Comparison of ENCODE assay signal across 20 cellular contexts in genomic region chr2:187372213-187372612, GRCh38.
DNase-seq lines count a peak whose midpoint lies in the region; ATAC-seq, FAIRE-seq and TF ChIP-seq lines count a peak whose summit lies in the region.
"Had no signal": no experiment of that assay in that cellular context is flagged by ENCODE, and none has a peak within 500 bp of the region (broad histone marks: within the 10 kb centered on the region; RNA-seq: fewer than 3 reads in every experiment).

No MANE protein-coding gene starts in this region.

- no peaks in the 10 kb centered on the region for H3K4me1 Mint-ChIP-seq in astrocyte (ENCODE audit: low read depth, unreplicated experiment)
- H3K4me1 Mint-ChIP-seq: activated CD4-positive, alpha-beta T cell treated with anti-CD3 and anti-CD28 coated beads, Interleukin-2, amount 10 ng/mL, durations not matched to agents 7 days and 5 days; GM23338 had no signal

- FAIRE-seq in astrocyte (lab: Jason Lieb, UNC), result no peak
- FAIRE-seq: D721Med, HepG2 had no signal

- H3K9me3 Mint-ChIP-seq in astrocyte (ENCODE audit: unreplicated experiment), result no peaks in the 10 kb centered on the region
- H3K9me3 Mint-ChIP-seq: activated CD4-positive, alpha-beta T cell treated with anti-CD3 and anti-CD28 coated beads, Interleukin-2, amount 10 ng/mL, durations not matched to agents 7 days and 5 days; GM23338 had no signal

- H2AFZ ChIP-seq in astrocyte (ENCODE audit: low read depth, low read length), result no peak overlapping the region
- H2AFZ ChIP-seq: GM23338 had no signal

- H3K27me3 ChIP-seq in astrocyte (ENCODE audit: insufficient read depth, low read length), result no peaks in the 10 kb centered on the region
- H3K27me3 ChIP-seq: ascending aorta, BE2C, neutrophil, right lobe of liver had no signal

- H3K4me3 ChIP-seq in astrocyte (ENCODE audit: insufficient read depth, low read depth, low read length) (no peak overlapping the region), fibroblast of villous mesenchyme (ENCODE audit: low read depth, low read length) (no peak overlapping the region)
- H3K4me3 ChIP-seq: ascending aorta, GM23338, right lobe of liver had no signal

- H3K4me3 Mint-ChIP-seq in astrocyte (ENCODE audit: unreplicated experiment), result no peak overlapping the region
- H3K4me3 Mint-ChIP-seq: activated CD4-positive, alpha-beta T cell treated with anti-CD3 and anti-CD28 coated beads, Interleukin-2, amount 10 ng/mL, durations not matched to agents 7 days and 5 days; dendritic cell treated with granulocyte-macrophage colony-stimulating factor and Interleukin-4, amounts not matched to agents 40 ng/mL and 50 ng/mL, for 4 days; GM23338 had no signal

- peak; percentile 16 for DNase-seq in Daoy (ENCODE audit: low read depth)
- peak; percentile 68 for DNase-seq in astrocyte (ENCODE audit: low read depth)
- DNase-seq in fibroblast of villous mesenchyme (ENCODE audit: low read depth), result peak; percentile 23
- DNase-seq in renal cortical epithelial cell (ENCODE audit: low read depth), result peak; percentile 68
- no peak for DNase-seq in activated CD4-positive, alpha-beta T cell treated with anti-CD3 and anti-CD28 coated beads, Interleukin-2, amount 50 U/mL, for 4 hours
- DNase-seq: activated CD4-positive, alpha-beta T cell treated with anti-CD3 and anti-CD28 coated beads, Interleukin-2, amount 10 ng/mL, durations not matched to agents 7 days and 5 days; activated naive CD4-positive, alpha-beta T cell treated with Interleukin-2 at 50 U/mL for 16 hours; activated T-cell treated with anti-CD3 and anti-CD28 coated beads for 4 hours; BE2C; NCI-H2081; PC-3; right lobe of liver had no signal

- no peak for TF ChIP-seq CTCF in astrocyte (IDR thresholded peaks at IDR 0.05; ENCODE audit: insufficient read depth, low read depth, low read length)
- no peak for TF ChIP-seq CTCF in fibroblast of villous mesenchyme (IDR thresholded peaks at IDR 0.05; ENCODE audit: insufficient read depth, low read depth, low read length)

- no peak overlapping the region for H3K27ac ChIP-seq in astrocyte (ENCODE audit: low read depth, low read length)
- H3K27ac ChIP-seq: ascending aorta, neutrophil, right lobe of liver had no signal

- H3K36me3 ChIP-seq in astrocyte (ENCODE audit: insufficient read depth, low read length), result no peaks in the 10 kb centered on the region
- H3K36me3 ChIP-seq: ascending aorta, BE2C, neutrophil, right lobe of liver had no signal

- no peaks in the 10 kb centered on the region for H3K4me1 ChIP-seq in astrocyte (ENCODE audit: insufficient read depth, low read length)
- H3K4me1 ChIP-seq: ascending aorta, BE2C, right lobe of liver had no signal

- no peaks in the 10 kb centered on the region for H4K20me1 ChIP-seq in astrocyte (ENCODE audit: insufficient read depth, low read length)

- H3K27ac Mint-ChIP-seq in astrocyte (ENCODE audit: unreplicated experiment), result no peak overlapping the region
- H3K27ac Mint-ChIP-seq: activated CD4-positive, alpha-beta T cell treated with anti-CD3 and anti-CD28 coated beads, Interleukin-2, amount 10 ng/mL, durations not matched to agents 7 days and 5 days; dendritic cell treated with granulocyte-macrophage colony-stimulating factor and Interleukin-4, amounts not matched to agents 40 ng/mL and 50 ng/mL, for 4 days; GM23338 had no signal

- H3K9me3 ChIP-seq in astrocyte (ENCODE audit: insufficient read depth, low read depth, low read length), result no peaks in the 10 kb centered on the region
- H3K9me3 ChIP-seq: ascending aorta, BE2C, neutrophil, right lobe of liver had no signal

- H3K79me2 ChIP-seq in astrocyte (ENCODE audit: insufficient read depth, low read length), result no peaks in the 10 kb centered on the region

- no peak overlapping the region for H3K9ac ChIP-seq in astrocyte (ENCODE audit: low read length)

- no peaks in the 10 kb centered on the region for H3K27me3 Mint-ChIP-seq in astrocyte (ENCODE audit: low read depth, unreplicated experiment)
- H3K27me3 Mint-ChIP-seq: activated CD4-positive, alpha-beta T cell treated with anti-CD3 and anti-CD28 coated beads, Interleukin-2, amount 10 ng/mL, durations not matched to agents 7 days and 5 days; dendritic cell treated with granulocyte-macrophage colony-stimulating factor and Interleukin-4, amounts not matched to agents 40 ng/mL and 50 ng/mL, for 4 days had no signal

- H3K4me2 ChIP-seq in astrocyte (ENCODE audit: low read length), result peak overlapping the region; percentile 11
- H3K4me2 ChIP-seq: GM23338 had no signal

- peaks cover 2% of the 10 kb centered on the region for H3K36me3 Mint-ChIP-seq in astrocyte (ENCODE audit: low read depth, unreplicated experiment)

- no peak for ATAC-seq in GM18511 (IDR thresholded peaks at IDR 0.05; ENCODE audit: unreplicated experiment)
- no peak for ATAC-seq in GM21360 (IDR thresholded peaks at IDR 0.05; ENCODE audit: unreplicated experiment)
- ATAC-seq: GM23338, HepG2, PC-3, right lobe of liver had no signal

Comparison
In these comparisons a context has a peak if more than half of its experiments do, and no peak if none do; other contexts are left out.
1. DNase-seq: peak in Daoy (single experiment), astrocyte (single experiment), fibroblast of villous mesenchyme (single experiment) and renal cortical epithelial cell (single experiment); none in activated CD4-positive, alpha-beta T cell treated with anti-CD3 and anti-CD28 coated beads, Interleukin-2, amount 50 U/mL, for 4 hours (0 of 2).